Comparison of ENCODE assay signal across 1 cellular context in genomic region chr20:3239867-3240775, GRCh38.
A peak's percentile ranks its signal among the peaks of the same experiment; 100 is the strongest.
TF ChIP-seq lines count a peak whose summit lies in the region.

No MANE protein-coding gene starts in this region.

TF ChIP-seq in HepG2, 621 proteins besides CTCF, POLR2A, EP300 and RAD21 (continued from another document and continues in another):
- no peak; the same call in 1 of the 2 replicates for TF ChIP-seq ZBTB25 (CRISPR knock-in tag; IDR thresholded peaks at IDR 0.05)
- TF ChIP-seq ZNF441 (CRISPR knock-in tag; IDR thresholded peaks at IDR 0.05; ENCODE audit: borderline replicate concordance), result no peak
- no peak for TF ChIP-seq ZBTB49 (CRISPR knock-in tag; IDR thresholded peaks at IDR 0.05; ENCODE audit: borderline replicate concordance)
- TF ChIP-seq NFKBIZ (CRISPR knock-in tag; IDR thresholded peaks at IDR 0.05), result no peak
- no peak for TF ChIP-seq FOSL2 (CRISPR knock-in tag; IDR thresholded peaks at IDR 0.05)
- TF ChIP-seq ZBTB1 (CRISPR knock-in tag; IDR thresholded peaks at IDR 0.05; ENCODE audit: borderline replicate concordance), result no peak
- TF ChIP-seq PBX3 (CRISPR knock-in tag; IDR thresholded peaks at IDR 0.05; ENCODE audit: borderline replicate concordance), result no peak
- no peak for TF ChIP-seq NR1H2 (CRISPR knock-in tag; IDR thresholded peaks at IDR 0.05; ENCODE audit: borderline replicate concordance, low read depth)
- TF ChIP-seq STAT5B (CRISPR knock-in tag; IDR thresholded peaks at IDR 0.05), result no peak
- TF ChIP-seq SNRNP70 (IDR thresholded peaks at IDR 0.05; ENCODE audit: low read depth, low read length), result no peak
- TF ChIP-seq ZNF556 (CRISPR knock-in tag; IDR thresholded peaks at IDR 0.05; ENCODE audit: borderline replicate concordance), result 0 out of 2 replicates have a peak, but pooled peaks have one; percentile 1
- TF ChIP-seq NR2F6 (IDR thresholded peaks at IDR 0.05), result no peak
- TF ChIP-seq NR2F6 (CRISPR knock-in tag; IDR thresholded peaks at IDR 0.05), result no peak; the same call in 1 of the 2 replicates
- TF ChIP-seq ZNF678 (CRISPR knock-in tag; IDR thresholded peaks at IDR 0.05), result no peak
- TF ChIP-seq ZNF687 (CRISPR knock-in tag; IDR thresholded peaks at IDR 0.05), result peak; percentile 56
- no peak for TF ChIP-seq SETDB1 (CRISPR knock-in tag; IDR thresholded peaks at IDR 0.05; ENCODE audit: borderline replicate concordance)
- no peak for TF ChIP-seq TIGD3 (CRISPR knock-in tag; IDR thresholded peaks at IDR 0.05; ENCODE audit: borderline replicate concordance)
- peak; percentile 29; the same call in 1 of the 2 replicates for TF ChIP-seq AKAP8 (CRISPR knock-in tag; IDR thresholded peaks at IDR 0.05)
- no peak for TF ChIP-seq PBX2 (CRISPR knock-in tag; IDR thresholded peaks at IDR 0.05)
- no peak for TF ChIP-seq ZNF281 (CRISPR knock-in tag; IDR thresholded peaks at IDR 0.05; ENCODE audit: borderline replicate concordance)
- TF ChIP-seq LRRFIP1 (CRISPR knock-in tag; conservative IDR thresholded peaks at IDR 0.05), result no peak
- no peak for TF ChIP-seq DBP (CRISPR knock-in tag; IDR thresholded peaks at IDR 0.05; ENCODE audit: not compliant biosample characterization)
- TF ChIP-seq IKZF5 (CRISPR knock-in tag; IDR thresholded peaks at IDR 0.05), result no peak
- TF ChIP-seq ZNF20 (CRISPR knock-in tag; IDR thresholded peaks at IDR 0.05), result no peak
- TF ChIP-seq ZNF737 (CRISPR knock-in tag; IDR thresholded peaks at IDR 0.05; ENCODE audit: borderline replicate concordance), result no peak
- no peak for TF ChIP-seq ZNF432 (CRISPR knock-in tag; IDR thresholded peaks at IDR 0.05; ENCODE audit: borderline replicate concordance)
- no peak for TF ChIP-seq CCAR2 (optimal IDR thresholded peaks at IDR 0.05; ENCODE audit: low read depth, low read length)
- TF ChIP-seq PHF21A (CRISPR knock-in tag; IDR thresholded peaks at IDR 0.05), result no peak
- 0 out of 2 replicates have a peak, but pooled peaks have one; percentile 11 for TF ChIP-seq SPEN (CRISPR knock-in tag; IDR thresholded peaks at IDR 0.05; ENCODE audit: low read depth)
- no peak for TF ChIP-seq ZFP36L2 (CRISPR knock-in tag; IDR thresholded peaks at IDR 0.05)
- TF ChIP-seq HMG20B (CRISPR knock-in tag; conservative IDR thresholded peaks at IDR 0.05), result no peak
- TF ChIP-seq TFE3 (CRISPR knock-in tag; IDR thresholded peaks at IDR 0.05), result no peak
- no peak for TF ChIP-seq BRCA1 (CRISPR knock-in tag; IDR thresholded peaks at IDR 0.05)
- TF ChIP-seq SP4 (CRISPR knock-in tag; IDR thresholded peaks at IDR 0.05), result 0 out of 2 replicates have a peak, but pooled peaks have one; percentile 50
- TF ChIP-seq POLR2G (IDR thresholded peaks at IDR 0.05; ENCODE audit: low read depth, low read length), result no peak
- TF ChIP-seq ZNF225 (CRISPR knock-in tag; IDR thresholded peaks at IDR 0.05), result no peak
- TF ChIP-seq ZFP37 (CRISPR knock-in tag; IDR thresholded peaks at IDR 0.05; ENCODE audit: borderline replicate concordance), result no peak
- no peak for TF ChIP-seq ZSCAN12 (CRISPR knock-in tag; IDR thresholded peaks at IDR 0.05)
